16 cellular contexts compared by ENCODE assay signal in genomic region chr1:167328306-167328705, GRCh38.
A peak's percentile ranks its signal among the peaks of the same experiment; 100 is the strongest.
DNase-seq lines count a peak whose midpoint lies in the region; ATAC-seq, FAIRE-seq and TF ChIP-seq lines count a peak whose summit lies in the region.
"Had no signal": no experiment of that assay in that cellular context is flagged by ENCODE, and none has a peak within 500 bp of the region (broad histone marks: within the 10 kb centered on the region; RNA-seq: fewer than 3 reads in every experiment).

No MANE protein-coding gene starts in this region.

- H4K5ac ChIP-seq in H1 (ENCODE audit: insufficient read length, low read depth, low read length), result no peak overlapping the region

- no peak overlapping the region for H2BK15ac ChIP-seq in H1 (ENCODE audit: low read length)

- no peaks in the 10 kb centered on the region for H3K27me3 Mint-ChIP-seq in IgD-negative memory B cell
- H3K27me3 Mint-ChIP-seq in activated naive CD4-positive, alpha-beta T cell treated with anti-CD3 and anti-CD28 coated beads, Interleukin-2, amount 10 ng/mL, durations not matched to agents 7 days and 5 days, result no peaks in the 10 kb centered on the region
- H3K27me3 Mint-ChIP-seq: activated CD8-positive, alpha-beta T cell treated with anti-CD3 and anti-CD28 coated beads for 36 hours had no signal

- peak overlapping the region; percentile 85 for H3K27ac ChIP-seq in BLaER1
- H3K27ac ChIP-seq in H1 (ENCODE audit: low read depth, low read length), result no peak overlapping the region
- H3K27ac ChIP-seq: A549, breast epithelium, left ventricle myocardium inferior had no signal

- no peak overlapping the region for H2BK12ac ChIP-seq in H1 (ENCODE audit: low read depth, low read length)

- CTCF ChIA-PET in H1 (lab: Charles Lee; ENCODE audit: partially characterized antibody), result interaction anchor here (1.6 to 1.7 kb wide), 2 partner anchors 11 to 13 kb away, joined by 4 to 5 read pairs; no protein-coding TSS in a partner anchor
- CTCF ChIA-PET in activated naive CD4-positive, alpha-beta T cell treated with anti-CD3 and anti-CD28 coated beads, Interleukin-2, amount 10 ng/mL, durations not matched to agents 7 days and 5 days (lab: Charles Lee), result no interaction called here

- no peak overlapping the region for H3K4ac ChIP-seq in H1 (replicated peaks; ENCODE audit: insufficient read length, low read depth, low read length)

- peaks cover 0 to 85% of the 10 kb centered on the region in 2 experiments; a peak in 2 of 4 replicates for H3K79me2 ChIP-seq in H1 (ENCODE audit: control insufficient read depth in 1 of 2, insufficient read depth in 2 of 2, low read length in 2 of 2)

- DNase-seq in H1 (ENCODE audit: low read depth in 1 of 2, low spot score in 2 of 2) (no peak), NCI-H226 (no peak), DMS79 treated with DMSO at 0.1 percent for 48 hours (lab: John Stamatoyannopoulos, UW) (no peak)
- DNase-seq in stimulated activated effector memory CD8-positive, alpha-beta T cell treated with anti-CD3 and anti-CD28 coated beads, Interleukin-12 subunit alpha, Interleukin-12 subunit beta, amount 100 ng/mL, for 72 hours (ENCODE audit: low spot score in 2 of 2), result no peak
- no peak for DNase-seq in activated naive CD4-positive, alpha-beta T cell treated with anti-CD3 and anti-CD28 coated beads, Interleukin-2, amount 10 ng/mL, durations not matched to agents 7 days and 5 days
- DNase-seq: activated CD8-positive, alpha-beta T cell treated with anti-CD3 and anti-CD28 coated beads for 36 hours; activated effector memory CD4-positive, alpha-beta T cell treated with Interleukin-2 at 50 U/mL for 16 hours; left ventricle myocardium inferior had no signal

- FAIRE-seq in H1 (lab: Jason Lieb, UNC), result no peak
- FAIRE-seq: A549 had no signal

- ATAC-seq in GM21717 (IDR thresholded peaks at IDR 0.05; ENCODE audit: unreplicated experiment), result peak; percentile 4
- no peak for ATAC-seq in stimulated activated effector memory CD8-positive, alpha-beta T cell treated with anti-CD3 and anti-CD28 coated beads, Interleukin-12 subunit alpha, Interleukin-12 subunit beta, amount 100 ng/mL, for 72 hours
- ATAC-seq: A549; activated CD8-positive, alpha-beta T cell treated with anti-CD3 and anti-CD28 coated beads for 36 hours had no signal

- no peak for TF ChIP-seq CTCF in H1 (IDR thresholded peaks at IDR 0.05; ENCODE audit: control extremely low read depth in 1 of 3, insufficient read depth in 1 of 3, low read depth in 1 of 3, low read length in 3 of 3)

- POLR2A ChIA-PET in H1 (lab: Charles Lee; ENCODE audit: partially characterized antibody), result interaction anchor here (1.8 kb wide), 1 partner anchor 9 kb away, joined by 5 read pairs; no protein-coding TSS in a partner anchor

- TF ChIP-seq RAD21 in H1 (IDR thresholded peaks at IDR 0.05 in 1 of 2, conservative IDR thresholded peaks at IDR 0.05 in 1 of 2; ENCODE audit: low read depth in 2 of 2, low read length in 2 of 2), result no peak

- H3K4me1 Mint-ChIP-seq in IgD-negative memory B cell, result peaks cover 38 to 41% (median 41%) of the 10 kb centered on the region in 3 donors
- H3K4me1 Mint-ChIP-seq in stimulated activated effector memory CD8-positive, alpha-beta T cell treated with anti-CD3 and anti-CD28 coated beads, Interleukin-12 subunit alpha, Interleukin-12 subunit beta, amount 100 ng/mL, for 72 hours, result peaks cover 11% of the 10 kb centered on the region
- peaks cover 5% of the 10 kb centered on the region for H3K4me1 Mint-ChIP-seq in activated naive CD4-positive, alpha-beta T cell treated with anti-CD3 and anti-CD28 coated beads, Interleukin-2, amount 10 ng/mL, durations not matched to agents 7 days and 5 days

- H2BK20ac ChIP-seq in H1 (ENCODE audit: low read length), result no peak overlapping the region

- H2BK5ac ChIP-seq in H1 (ENCODE audit: low read depth, low read length), result no peak overlapping the region

- TF ChIP-seq POLR2A in H1 (IDR thresholded peaks at IDR 0.05; ENCODE audit: control extremely low read depth in 1 of 2, low read depth in 2 of 2, low read length in 2 of 2), result no peak

- H3K4me3 Mint-ChIP-seq in IgD-negative memory B cell, result peak overlapping the region; percentile 86 to 97 (median 91)
- no peak overlapping the region for H3K4me3 Mint-ChIP-seq in stimulated activated effector memory CD8-positive, alpha-beta T cell treated with anti-CD3 and anti-CD28 coated beads, Interleukin-12 subunit alpha, Interleukin-12 subunit beta, amount 100 ng/mL, for 72 hours
- no peak overlapping the region for H3K4me3 Mint-ChIP-seq in activated naive CD4-positive, alpha-beta T cell treated with anti-CD3 and anti-CD28 coated beads, Interleukin-2, amount 10 ng/mL, durations not matched to agents 7 days and 5 days
- H3K4me3 Mint-ChIP-seq: activated CD8-positive, alpha-beta T cell treated with anti-CD3 and anti-CD28 coated beads for 36 hours had no signal

- H3K27me3 ChIP-seq in BLaER1, result no peaks in the 10 kb centered on the region
- no peaks in the 10 kb centered on the region for H3K27me3 ChIP-seq in H1 (replicated peaks in 1 of 4; ENCODE audit: control insufficient read depth in 3 of 4, extremely low read depth in 1 of 4, insufficient read depth in 3 of 4, low read length in 3 of 4)
- H3K27me3 ChIP-seq: breast epithelium, Peyer's patch, tibial nerve had no signal

- no peaks in the 10 kb centered on the region for H4K20me1 ChIP-seq in BLaER1
- peaks cover 1 to 2% of the 10 kb centered on the region in 2 experiments for H4K20me1 ChIP-seq in H1 (replicated peaks in 1 of 2; ENCODE audit: control insufficient read depth in 1 of 2, insufficient read depth in 2 of 2, low read length in 2 of 2)

- H3K9ac ChIP-seq in BLaER1 (peak overlapping the region; percentile 74; the same call in 1 of the 2 replicates), H1 (replicated peaks in 1 of 4; ENCODE audit: extremely low read depth in 1 of 4, low read depth in 3 of 4, low read length in 3 of 4) (no peak overlapping the region)

- H3K27ac Mint-ChIP-seq in IgD-negative memory B cell, result peak overlapping the region; percentile 80 to 97 (median 85)
- H3K27ac Mint-ChIP-seq in stimulated activated effector memory CD8-positive, alpha-beta T cell treated with anti-CD3 and anti-CD28 coated beads, Interleukin-12 subunit alpha, Interleukin-12 subunit beta, amount 100 ng/mL, for 72 hours, result no peak overlapping the region
- no peak overlapping the region for H3K27ac Mint-ChIP-seq in activated naive CD4-positive, alpha-beta T cell treated with anti-CD3 and anti-CD28 coated beads, Interleukin-2, amount 10 ng/mL, durations not matched to agents 7 days and 5 days
- H3K27ac Mint-ChIP-seq: activated CD8-positive, alpha-beta T cell treated with anti-CD3 and anti-CD28 coated beads for 36 hours had no signal

- peaks cover 34% of the 10 kb centered on the region for H3K9me3 ChIP-seq in BLaER1
- peaks cover 5% of the 10 kb centered on the region in 2 experiments; a peak in 3 of 4 replicates for H3K9me3 ChIP-seq in H1 (ENCODE audit: insufficient read depth in 2 of 2, low read depth in 1 of 2, low read length in 1 of 2)

- no peak overlapping the region for H3K56ac ChIP-seq in H1 (replicated peaks; ENCODE audit: insufficient read length, low read depth, low read length)

- H3K18ac ChIP-seq in H1 (ENCODE audit: extremely low read depth, low read length), result no peak overlapping the region

- H3K4me2 ChIP-seq in BLaER1, result peak overlapping the region; percentile 87
- peak overlapping the region; percentile 60 to 65 for H3K4me2 ChIP-seq in H1 (ENCODE audit: insufficient read depth in 1 of 2, low read depth in 2 of 2, low read length in 2 of 2)
- H3K4me2 ChIP-seq: A549, smooth muscle cell had no signal

- 0 out of 2 replicates have a peak, but pooled peaks cover 2% of the 10 kb centered on the region for H3K79me1 ChIP-seq in H1 (ENCODE audit: low read depth, low read length)

- H2AK5ac ChIP-seq in H1 (ENCODE audit: low read depth, low read length), result no peak overlapping the region

- H4K91ac ChIP-seq in H1 (replicated peaks; ENCODE audit: insufficient read length, low read length), result no peak overlapping the region

- no peak overlapping the region for H3K14ac ChIP-seq in H1 (ENCODE audit: insufficient read length)

- 74% methylated on average over 3 of the region's 3 CpGs; no CpG with 5 or more reads in 1 of the 2 experiments for WGBS in H1 (ENCODE audit: extremely low coverage in 1 of 2, insufficient coverage in 1 of 2, insufficient read length in 1 of 2, insufficient replicate concordance in 2 of 2, low coverage in 1 of 2, low lambda C conversion rate in 2 of 2, missing lambda C conversion rate in 1 of 2), 2 experiments

- H3K36me3 ChIP-seq in BLaER1 (peaks cover 36% of the 10 kb centered on the region), H1 (ENCODE audit: control insufficient read depth in 2 of 4, insufficient read depth in 4 of 4, low read length in 3 of 4) (peaks cover 0 to 12% (median 6%) of the 10 kb centered on the region in 4 experiments; a peak in 2 of 8 replicates)
- H3K36me3 ChIP-seq: breast epithelium had no signal

- no peak overlapping the region for H4K8ac ChIP-seq in H1 (ENCODE audit: extremely low read depth, insufficient read depth, low read length)

- no peak overlapping the region for H2BK120ac ChIP-seq in H1 (replicated peaks; ENCODE audit: low read depth, low read length)

- H3K23ac ChIP-seq in H1 (ENCODE audit: insufficient read length), result no peak overlapping the region

- peaks cover 10 to 16% (median 12%) of the 10 kb centered on the region in 3 donors for H3K9me3 Mint-ChIP-seq in IgD-negative memory B cell
- H3K9me3 Mint-ChIP-seq in stimulated activated effector memory CD8-positive, alpha-beta T cell treated with anti-CD3 and anti-CD28 coated beads, Interleukin-12 subunit alpha, Interleukin-12 subunit beta, amount 100 ng/mL, for 72 hours, result peaks cover 6% of the 10 kb centered on the region
- H3K9me3 Mint-ChIP-seq in activated naive CD4-positive, alpha-beta T cell treated with anti-CD3 and anti-CD28 coated beads, Interleukin-2, amount 10 ng/mL, durations not matched to agents 7 days and 5 days, result peaks cover 7% of the 10 kb centered on the region

- no peak for TF ChIP-seq EP300 in H1 (IDR thresholded peaks at IDR 0.05; ENCODE audit: borderline replicate concordance in 1 of 2, low read depth in 2 of 2, low read length in 2 of 2)

- H3K4me1 ChIP-seq in BLaER1 (peaks cover 46% of the 10 kb centered on the region), H1 (replicated peaks in 1 of 4; ENCODE audit: control insufficient read depth in 3 of 4, insufficient read depth in 4 of 4, low read length in 3 of 4) (peaks cover 0 to 10% (median 2%) of the 10 kb centered on the region in 4 experiments; a peak in 3 of 7 replicates)
- H3K4me1 ChIP-seq: breast epithelium, Peyer's patch had no signal

- peaks cover 10% of the 10 kb centered on the region for H3K36me3 Mint-ChIP-seq in IgD-negative memory B cell
- peaks cover 6% of the 10 kb centered on the region for H3K36me3 Mint-ChIP-seq in stimulated activated effector memory CD8-positive, alpha-beta T cell treated with anti-CD3 and anti-CD28 coated beads, Interleukin-12 subunit alpha, Interleukin-12 subunit beta, amount 100 ng/mL, for 72 hours
- H3K36me3 Mint-ChIP-seq in activated naive CD4-positive, alpha-beta T cell treated with anti-CD3 and anti-CD28 coated beads, Interleukin-2, amount 10 ng/mL, durations not matched to agents 7 days and 5 days, result peaks cover 22% of the 10 kb centered on the region

- no peak overlapping the region for H2AFZ ChIP-seq in H1 (ENCODE audit: low read length)

- H3K4me3 ChIP-seq in BLaER1, result peak overlapping the region; percentile 68
- peak overlapping the region in 1 of 4 experiments; percentile 46; a peak in 2 of 8 replicates for H3K4me3 ChIP-seq in H1 (ENCODE audit: extremely low read depth in 1 of 4, insufficient read depth in 2 of 4, low read depth in 3 of 4, low read length in 4 of 4)
- H3K4me3 ChIP-seq: A549, breast epithelium, left ventricle myocardium inferior, Peyer's patch, smooth muscle cell, tibial nerve had no signal

- H3K23me2 ChIP-seq in H1 (ENCODE audit: low read depth, low read length), result no peaks in the 10 kb centered on the region

Comparison
In these comparisons a context has a peak if more than half of its experiments do, and no peak if none do; other contexts are left out.
1. H3K27ac Mint-ChIP-seq: peak in IgD-negative memory B cell (3 of 3); none in stimulated activated effector memory CD8-positive, alpha-beta T cell treated with anti-CD3 and anti-CD28 coated beads, Interleukin-12 subunit alpha, Interleukin-12 subunit beta, amount 100 ng/mL, for 72 hours (single experiment) and activated naive CD4-positive, alpha-beta T cell treated with anti-CD3 and anti-CD28 coated beads, Interleukin-2, amount 10 ng/mL, durations not matched to agents 7 days and 5 days (single experiment).
2. H3K4me3 Mint-ChIP-seq: peak in IgD-negative memory B cell (4 of 4); none in stimulated activated effector memory CD8-positive, alpha-beta T cell treated with anti-CD3 and anti-CD28 coated beads, Interleukin-12 subunit alpha, Interleukin-12 subunit beta, amount 100 ng/mL, for 72 hours (single experiment) and activated naive CD4-positive, alpha-beta T cell treated with anti-CD3 and anti-CD28 coated beads, Interleukin-2, amount 10 ng/mL, durations not matched to agents 7 days and 5 days (single experiment).